ENCODE assay signal across 16 cellular contexts in genomic region chr7:29285861-29286260, GRCh38.
DNase-seq lines count a peak whose midpoint lies in the region; ATAC-seq and TF ChIP-seq lines count a peak whose summit lies in the region.
"Had no signal": no experiment of that assay in that cellular context is flagged by ENCODE, and none has a peak within 500 bp of the region (broad histone marks: within the 10 kb centered on the region; RNA-seq: fewer than 3 reads in every experiment).

No MANE protein-coding gene starts in this region.

- H3K4me1 Mint-ChIP-seq in activated CD4-positive, alpha-beta T cell treated with anti-CD3 and anti-CD28 coated beads, Interleukin-2, amount 10 ng/mL, durations not matched to agents 24 days and 14 days = peaks cover 14% of the 10 kb centered on the region
- peaks cover 40% of the 10 kb centered on the region for H3K4me1 Mint-ChIP-seq in stimulated activated effector memory CD8-positive, alpha-beta T cell treated with anti-CD3 and anti-CD28 coated beads, Interleukin-12 subunit alpha, Interleukin-12 subunit beta, amount 100 ng/mL, for 72 hours

- H3K4me3 Mint-ChIP-seq in activated CD4-positive, alpha-beta T cell treated with anti-CD3 and anti-CD28 coated beads, Interleukin-2, amount 10 ng/mL, durations not matched to agents 24 days and 14 days = no peak overlapping the region
- no peak overlapping the region for H3K4me3 Mint-ChIP-seq in stimulated activated effector memory CD8-positive, alpha-beta T cell treated with anti-CD3 and anti-CD28 coated beads, Interleukin-12 subunit alpha, Interleukin-12 subunit beta, amount 100 ng/mL, for 72 hours
- H3K4me3 Mint-ChIP-seq: activated T-cell treated with anti-CD3 and anti-CD28 coated beads, Interleukin-2, amount 50 U/mL, for 24 hours; memory B cell had no signal

- peaks cover 54% of the 10 kb centered on the region for H3K27me3 Mint-ChIP-seq in activated CD4-positive, alpha-beta T cell treated with anti-CD3 and anti-CD28 coated beads, Interleukin-2, amount 10 ng/mL, durations not matched to agents 24 days and 14 days

- no peak for DNase-seq in activated CD4-positive, alpha-beta T cell treated with anti-CD3 and anti-CD28 coated beads, Interleukin-2, amount 10 ng/mL, durations not matched to agents 24 days and 14 days
- no peak for DNase-seq in activated CD4-positive, alpha-beta T cell treated with anti-CD3 and anti-CD28 coated beads, Interleukin-2, amount 50 U/mL, for 1 hour
- DNase-seq in NCI-H748 (lab: John Stamatoyannopoulos, UW; ENCODE audit: unreplicated experiment) = peak; percentile 86
- DNase-seq in brain microvascular endothelial cell = no peak
- no peak for DNase-seq in stimulated activated effector memory CD8-positive, alpha-beta T cell treated with anti-CD3 and anti-CD28 coated beads, Interleukin-12 subunit alpha, Interleukin-12 subunit beta, amount 100 ng/mL, for 72 hours (ENCODE audit: low spot score in 2 of 2)
- DNase-seq in NCI-H510A treated with DMSO at 0.1 percent for 48 hours (lab: John Stamatoyannopoulos, UW) = no peak
- no peak for DNase-seq in AG08396 (ENCODE audit: low spot score)
- no peak for DNase-seq in putamen (ENCODE audit: low spot score)
- DNase-seq: activated T-cell treated with anti-CD3 and anti-CD28 coated beads, Interleukin-2, amount 50 U/mL, for 24 hours; cortex of kidney; left cardiac atrium; occipital lobe; SK-N-SH; T-helper 9 cell had no signal

- no peaks in the 10 kb centered on the region for H3K36me3 Mint-ChIP-seq in activated CD4-positive, alpha-beta T cell treated with anti-CD3 and anti-CD28 coated beads, Interleukin-2, amount 10 ng/mL, durations not matched to agents 24 days and 14 days (ENCODE audit: low read depth)
- H3K36me3 Mint-ChIP-seq in stimulated activated effector memory CD8-positive, alpha-beta T cell treated with anti-CD3 and anti-CD28 coated beads, Interleukin-12 subunit alpha, Interleukin-12 subunit beta, amount 100 ng/mL, for 72 hours = no peaks in the 10 kb centered on the region
- H3K36me3 Mint-ChIP-seq: memory B cell had no signal

- no peaks in the 10 kb centered on the region for H3K36me3 ChIP-seq in brain microvascular endothelial cell (replicated peaks)
- H3K36me3 ChIP-seq: BLaER1 treated with 17β-estradiol and CSF1 and Interleukin-3, amounts not matched to agents 10 nM and 100 nM had no signal

- peaks cover 19% of the 10 kb centered on the region for H3K27me3 ChIP-seq in brain microvascular endothelial cell (replicated peaks)

- in situ Hi-C loops in brain microvascular endothelial cell (cut with HindIII; ENCODE audit: low pct_ligation_motif_present, low sequenced_read_pairs) = no loop called here

- TF ChIP-seq CTCF in brain microvascular endothelial cell (IDR thresholded peaks at IDR 0.05; ENCODE audit: low read depth, low read length, missing control alignments) = no peak

- H3K27ac ChIP-seq in brain microvascular endothelial cell = peak overlapping the region; percentile 22
- H3K27ac ChIP-seq: BLaER1 treated with 17β-estradiol and CSF1 and Interleukin-3, amounts not matched to agents 10 nM and 100 nM had no signal

- H3K9me3 Mint-ChIP-seq in activated CD4-positive, alpha-beta T cell treated with anti-CD3 and anti-CD28 coated beads, Interleukin-2, amount 10 ng/mL, durations not matched to agents 24 days and 14 days = no peaks in the 10 kb centered on the region
- H3K9me3 Mint-ChIP-seq in stimulated activated effector memory CD8-positive, alpha-beta T cell treated with anti-CD3 and anti-CD28 coated beads, Interleukin-12 subunit alpha, Interleukin-12 subunit beta, amount 100 ng/mL, for 72 hours = no peaks in the 10 kb centered on the region
- H3K9me3 Mint-ChIP-seq: activated T-cell treated with anti-CD3 and anti-CD28 coated beads, Interleukin-2, amount 50 U/mL, for 24 hours; memory B cell had no signal

- intact Hi-C loops in activated CD4-positive, alpha-beta T cell treated with anti-CD3 and anti-CD28 coated beads, Interleukin-2, amount 10 ng/mL, durations not matched to agents 24 days and 14 days (cut with micrococcal nuclease) = loop anchor here (1.0 to 5.0 kb wide), 2 partner anchors 42 to 89 kb away; no protein-coding TSS in a partner anchor

- H3K27ac Mint-ChIP-seq in activated CD4-positive, alpha-beta T cell treated with anti-CD3 and anti-CD28 coated beads, Interleukin-2, amount 10 ng/mL, durations not matched to agents 24 days and 14 days = peak overlapping the region; percentile 32
- H3K27ac Mint-ChIP-seq in stimulated activated effector memory CD8-positive, alpha-beta T cell treated with anti-CD3 and anti-CD28 coated beads, Interleukin-12 subunit alpha, Interleukin-12 subunit beta, amount 100 ng/mL, for 72 hours = peak overlapping the region; percentile 54
- H3K27ac Mint-ChIP-seq: memory B cell had no signal

- no peak overlapping the region for H3K4me3 ChIP-seq in brain microvascular endothelial cell (ENCODE audit: low read depth, low read length)
- H3K4me3 ChIP-seq: BLaER1 treated with 17β-estradiol and CSF1 and Interleukin-3, amounts not matched to agents 10 nM and 100 nM had no signal

- ATAC-seq in stimulated activated effector memory CD8-positive, alpha-beta T cell treated with anti-CD3 and anti-CD28 coated beads, Interleukin-12 subunit alpha, Interleukin-12 subunit beta, amount 100 ng/mL, for 72 hours = no peak
- ATAC-seq: left cardiac atrium had no signal
